ENCODE assay signal across 15 cellular contexts in the genomic region with DNA sequence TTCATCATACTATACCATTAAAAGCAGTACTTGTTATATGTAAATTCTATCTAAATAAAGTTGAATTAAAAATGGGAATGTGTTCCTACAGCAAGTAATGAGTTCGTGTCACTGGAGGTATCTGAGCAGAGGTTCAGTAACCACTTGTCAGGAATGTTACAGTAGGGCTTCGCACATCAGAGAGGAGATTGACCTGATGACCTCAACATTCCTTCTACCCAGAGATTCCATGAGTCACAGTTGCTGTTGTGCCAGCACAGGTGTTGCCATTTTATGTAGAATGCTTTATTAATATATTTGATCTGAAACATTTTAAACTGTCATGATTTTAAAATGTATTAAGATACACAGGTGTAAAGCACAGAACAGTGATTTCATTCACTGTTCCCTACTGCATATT.
DNase-seq lines count a peak whose midpoint lies in the region; ATAC-seq and TF ChIP-seq lines count a peak whose summit lies in the region.
"Had no signal": no experiment of that assay in that cellular context is flagged by ENCODE, and none has a peak within 500 bp of the region (broad histone marks: within the 10 kb centered on the region; RNA-seq: fewer than 3 reads in every experiment).

No MANE protein-coding gene starts in this region.

- no peaks in the 10 kb centered on the region for H3K9me2 ChIP-seq in SK-N-SH

- POLR2A ChIA-PET in SK-N-SH (lab: Yijun Ruan, JAX), result no interaction called here

- H4K20me1 ChIP-seq in SK-N-SH (ENCODE audit: insufficient read depth), result no peaks in the 10 kb centered on the region

- no peak overlapping the region for H3K27ac ChIP-seq in SK-N-SH (ENCODE audit: low read depth in 2 of 2, low read length in 1 of 2)

- no peak for TF ChIP-seq CTCF in HFF-Myc (IDR thresholded peaks at IDR 0.05; ENCODE audit: low read depth, low read length, missing control alignments)
- no peak for TF ChIP-seq CTCF in SK-N-SH (IDR thresholded peaks at IDR 0.05)
- no peak for TF ChIP-seq CTCF in fibroblast of pulmonary artery (IDR thresholded peaks at IDR 0.05; ENCODE audit: low read length, missing control alignments)

- no peak overlapping the region for H3K9ac ChIP-seq in SK-N-SH

- no peak for ATAC-seq in HG02970 (IDR thresholded peaks at IDR 0.05; ENCODE audit: low FRiP score, unreplicated experiment)
- ATAC-seq: natural killer cell had no signal

- no peaks in the 10 kb centered on the region for H3F3A ChIP-seq in SK-N-SH (replicated peaks; ENCODE audit: insufficient read depth)

- 91% methylated on average over 2 of the region's 2 CpGs for WGBS in SK-N-SH (ENCODE audit: low lambda C conversion rate)

- TF ChIP-seq EP300 in SK-N-SH (IDR thresholded peaks at IDR 0.05; ENCODE audit: borderline replicate concordance in 1 of 2, low read depth in 1 of 2, low read length in 1 of 2), result no peak

- H2AFZ ChIP-seq in SK-N-SH (ENCODE audit: low read depth), result no peak overlapping the region

- H3K27me3 ChIP-seq in SK-N-SH (ENCODE audit: insufficient read depth), result no peaks in the 10 kb centered on the region

- H3K4me3 ChIP-seq in HFF-Myc (replicated peaks; ENCODE audit: low read depth, low read length) (no peak overlapping the region), SK-N-SH (ENCODE audit: low read depth in 2 of 2, low read length in 1 of 2) (no peak overlapping the region), fibroblast of pulmonary artery (replicated peaks; ENCODE audit: low read depth, low read length) (no peak overlapping the region)

- peaks cover 0 to 17% of the 10 kb centered on the region in 2 experiments; a peak in 2 of 4 replicates for H3K4me1 ChIP-seq in SK-N-SH (ENCODE audit: control insufficient read depth in 1 of 2, insufficient read depth in 2 of 2, low read depth in 1 of 2, low read length in 1 of 2)

- no peak for TF ChIP-seq RAD21 in SK-N-SH (IDR thresholded peaks at IDR 0.05; ENCODE audit: low read length)

- no peak overlapping the region for H3K4me2 ChIP-seq in SK-N-SH

- peaks cover 30 to 47% of the 10 kb centered on the region in 2 experiments for H3K36me3 ChIP-seq in SK-N-SH (replicated peaks in 1 of 2; ENCODE audit: control insufficient read depth in 1 of 2, insufficient read depth in 2 of 2, low read length in 1 of 2)

- no peaks in the 10 kb centered on the region for H3K9me3 ChIP-seq in SK-N-SH

- CTCF ChIA-PET in SK-N-SH (lab: Yijun Ruan, JAX), result no interaction called here

- peaks cover 3% of the 10 kb centered on the region; the same call in 1 of the 2 replicates for H3K79me2 ChIP-seq in SK-N-SH (ENCODE audit: insufficient read depth)

- DNase-seq in HFF-Myc (ENCODE audit: extremely low read depth, low read depth), result peak; percentile 10
- no peak for DNase-seq in SK-N-SH
- peak; percentile 22 for DNase-seq in fibroblast of pulmonary artery (ENCODE audit: low read depth)
- DNase-seq in pulmonary artery endothelial cell (ENCODE audit: low read depth, low spot score), result peak; percentile 27
- DNase-seq in NCI-H1436 treated with DMSO at 0.1 percent for 48 hours (lab: John Stamatoyannopoulos, UW), result no peak
- no peak for DNase-seq in activated CD4-positive, alpha-beta T cell treated with anti-CD3 and anti-CD28 coated beads for 4 hours
- no peak for DNase-seq in DMS79 treated with DMSO at 0.1 percent for 48 hours (lab: John Stamatoyannopoulos, UW)
- DNase-seq: activated CD4-positive, alpha-beta T cell treated with anti-CD3 and anti-CD28 coated beads, Interleukin-2, amount 10 ng/mL, durations not matched to agents 24 days and 14 days; activated naive CD4-positive, alpha-beta T cell treated with anti-CD3 and anti-CD28 coated beads, Interleukin-2, amount 10 ng/mL, durations not matched to agents 7 days and 5 days; hippocampal formation; KBM-7; natural killer cell; NCI-H2227 treated with DMSO at 0.1 percent for 48 hours; SHP77 had no signal

TF ChIP-seq in SK-N-SH, 30 proteins besides CTCF, POLR2A, EP300 and RAD21:
- TF ChIP-seq, protein P1, sequence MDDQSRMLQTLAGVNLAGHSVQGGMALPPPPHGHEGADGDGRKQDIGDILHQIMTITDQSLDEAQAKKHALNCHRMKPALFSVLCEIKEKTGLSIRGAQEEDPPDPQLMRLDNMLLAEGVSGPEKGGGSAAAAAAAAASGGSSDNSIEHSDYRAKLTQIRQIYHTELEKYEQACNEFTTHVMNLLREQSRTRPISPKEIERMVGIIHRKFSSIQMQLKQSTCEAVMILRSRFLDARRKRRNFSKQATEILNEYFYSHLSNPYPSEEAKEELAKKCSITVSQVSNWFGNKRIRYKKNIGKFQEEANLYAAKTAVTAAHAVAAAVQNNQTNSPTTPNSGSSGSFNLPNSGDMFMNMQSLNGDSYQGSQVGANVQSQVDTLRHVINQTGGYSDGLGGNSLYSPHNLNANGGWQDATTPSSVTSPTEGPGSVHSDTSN (IDR thresholded peaks at IDR 0.05), result no peak
- TF ChIP-seq FOSL2 (IDR thresholded peaks at IDR 0.05; ENCODE audit: borderline replicate concordance, low read depth), result peak; percentile 16; the same call in 1 of the 2 replicates
- peak; percentile 31 for TF ChIP-seq TCF12 (IDR thresholded peaks at IDR 0.05)
- TF ChIP-seq JUND (IDR thresholded peaks at IDR 0.05), result 0 out of 2 replicates have a peak, but pooled peaks have one; percentile 17

Comparison
In these comparisons a context has a peak if more than half of its experiments do, and no peak if none do; other contexts are left out.
1. DNase-seq: peak in HFF-Myc (single experiment), fibroblast of pulmonary artery (single experiment) and pulmonary artery endothelial cell (single experiment); none in SK-N-SH (single experiment), NCI-H1436 treated with DMSO at 0.1 percent for 48 hours (single experiment), activated CD4-positive, alpha-beta T cell treated with anti-CD3 and anti-CD28 coated beads for 4 hours (0 of 2) and DMS79 treated with DMSO at 0.1 percent for 48 hours (single experiment).